In genomic region chr10:79137404-79137803, GRCh38 we compare ENCODE assay signal across 7 cellular contexts.
DNase-seq lines count a peak whose midpoint lies in the region; ATAC-seq lines count a peak whose summit lies in the region.

No MANE protein-coding gene starts in this region.

- no peaks in the 10 kb centered on the region for H3K9me3 Mint-ChIP-seq in stimulated activated naive CD8-positive, alpha-beta T cell treated with anti-CD3 and anti-CD28 coated beads, Interleukin-15, amount 100 ng/mL, for 72 hours

- peak overlapping the region; percentile 83 to 88 for H3K4me3 Mint-ChIP-seq in stimulated activated naive CD8-positive, alpha-beta T cell treated with anti-CD3 and anti-CD28 coated beads, Interleukin-15, amount 100 ng/mL, for 72 hours

- ATAC-seq in GM21390 (IDR thresholded peaks at IDR 0.05; ENCODE audit: unreplicated experiment), result peak; percentile 28
- peak; percentile 6 for ATAC-seq in HG03457 (IDR thresholded peaks at IDR 0.05; ENCODE audit: unreplicated experiment)
- peak; percentile 27 for ATAC-seq in stimulated activated naive CD8-positive, alpha-beta T cell treated with anti-CD3 and anti-CD28 coated beads, Interleukin-15, amount 100 ng/mL, for 72 hours

- H3K4me3 ChIP-seq in esophagus (ENCODE audit: low read depth in 1 of 2, low read length in 2 of 2), result no peak overlapping the region

- WGBS in esophagus, 2 donors, result 40 to 44% methylated on average over 8 to 9 of the region's 9 CpGs

- H3K9me3 ChIP-seq in esophagus (ENCODE audit: control insufficient read depth in 2 of 2, insufficient read depth in 1 of 2, low read depth in 1 of 2, low read length in 1 of 2), result no peaks in the 10 kb centered on the region

- peaks cover 60% of the 10 kb centered on the region for H3K4me1 Mint-ChIP-seq in stimulated activated naive CD8-positive, alpha-beta T cell treated with anti-CD3 and anti-CD28 coated beads, Interleukin-15, amount 100 ng/mL, for 72 hours

- peaks cover 6 to 17% of the 10 kb centered on the region in 2 donors for H3K4me1 ChIP-seq in esophagus (ENCODE audit: control insufficient read depth in 2 of 2, insufficient read depth in 2 of 2, low read length in 1 of 2)

- H3K36me3 ChIP-seq in esophagus (ENCODE audit: control insufficient read depth in 2 of 2, insufficient read depth in 2 of 2, low read length in 1 of 2), result peaks cover under 1 to 33% of the 10 kb centered on the region in 2 donors

- no peaks in the 10 kb centered on the region for H3K27me3 Mint-ChIP-seq in stimulated activated naive CD8-positive, alpha-beta T cell treated with anti-CD3 and anti-CD28 coated beads, Interleukin-15, amount 100 ng/mL, for 72 hours

- peak in 1 of 2 donors; percentile 21 for DNase-seq in stimulated activated naive CD8-positive, alpha-beta T cell treated with anti-CD3 and anti-CD28 coated beads, Interleukin-15, amount 100 ng/mL, for 72 hours
- DNase-seq in NCI-H1694 (lab: John Stamatoyannopoulos, UW) (no peak), COLO668 (lab: John Stamatoyannopoulos, UW; ENCODE audit: unreplicated experiment) (no peak), T1000 (lab: John Stamatoyannopoulos, UW) (no peak)

- no peaks in the 10 kb centered on the region for H3K27me3 ChIP-seq in esophagus (ENCODE audit: control insufficient read depth in 1 of 2, insufficient read depth in 2 of 2, low read length in 2 of 2)

- peak overlapping the region; percentile 43 to 51 for H3K27ac ChIP-seq in esophagus (ENCODE audit: low read depth in 2 of 2, low read length in 1 of 2)

- H3K27ac Mint-ChIP-seq in stimulated activated naive CD8-positive, alpha-beta T cell treated with anti-CD3 and anti-CD28 coated beads, Interleukin-15, amount 100 ng/mL, for 72 hours, result peak overlapping the region; percentile 98 to 99
